ENCODE assay signal across 21 cellular contexts in genomic region chr9:9521033-9521779, GRCh38.
A peak's percentile ranks its signal among the peaks of the same experiment; 100 is the strongest.
DNase-seq lines count a peak whose midpoint lies in the region; ATAC-seq and TF ChIP-seq lines count a peak whose summit lies in the region.
"Had no signal": no experiment of that assay in that cellular context is flagged by ENCODE, and none has a peak within 500 bp of the region (broad histone marks: within the 10 kb centered on the region; RNA-seq: fewer than 3 reads in every experiment).

No MANE protein-coding gene starts in this region.

- no peak overlapping the region for H4K91ac ChIP-seq in H9 (ENCODE audit: insufficient read length, low read depth, low read length)
- H4K91ac ChIP-seq in trophoblast cell (ENCODE audit: low read depth, low read length): no peak overlapping the region

- intact Hi-C loops in naive thymus-derived CD4-positive, alpha-beta T cell (cut with micrococcal nuclease): no loop called here

- H3K79me1 ChIP-seq in H9 (ENCODE audit: insufficient read depth, low read depth, low read length, poor library complexity, severe bottlenecking): no peaks in the 10 kb centered on the region
- peaks cover 2% of the 10 kb centered on the region for H3K79me1 ChIP-seq in trophoblast cell (ENCODE audit: low read length)

- peak overlapping the region; percentile 45 for H2AFZ ChIP-seq in H9 (ENCODE audit: low read length)
- H2AFZ ChIP-seq in trophoblast cell (ENCODE audit: insufficient read depth, low read length, poor library complexity): no peak overlapping the region

- no peak overlapping the region for H3K4ac ChIP-seq in H9 (ENCODE audit: low read depth, low read length)
- no peak overlapping the region for H3K4ac ChIP-seq in trophoblast cell (ENCODE audit: low read depth, low read length)

- H3K27me3 ChIP-seq in H9 (ENCODE audit: insufficient read depth, low read length) (no peaks in the 10 kb centered on the region), trophoblast cell (ENCODE audit: insufficient read depth, low read length) (no peaks in the 10 kb centered on the region)
- H3K27me3 ChIP-seq in naive thymus-derived CD4-positive, alpha-beta T cell (ENCODE audit: control insufficient read depth in 2 of 2, insufficient read depth in 2 of 2, low read length in 2 of 2): no peaks in the 10 kb centered on the region

- H2BK5ac ChIP-seq in H9 (ENCODE audit: insufficient read length, low read length) (no peak overlapping the region), trophoblast cell (ENCODE audit: low read depth, low read length, poor library complexity) (no peak overlapping the region)

- H4K8ac ChIP-seq in H9 (replicated peaks; ENCODE audit: insufficient read length, low read depth, low read length) (no peak overlapping the region), trophoblast cell (ENCODE audit: low read depth, low read length) (no peak overlapping the region)

- H3K36me3 ChIP-seq in trophoblast cell (ENCODE audit: control insufficient read depth in 1 of 2, insufficient read depth in 2 of 2, low read length in 2 of 2): no peaks in the 10 kb centered on the region
- H3K36me3 ChIP-seq in naive thymus-derived CD4-positive, alpha-beta T cell (ENCODE audit: control insufficient read depth in 2 of 3, insufficient read depth in 3 of 3, low read length in 3 of 3): no peaks in the 10 kb centered on the region

- H3T11ph ChIP-seq in H9 (ENCODE audit: low read length): no peak overlapping the region

- H3K4me3 ChIP-seq in trophoblast cell (ENCODE audit: low read depth, low read length): no peak overlapping the region
- H3K4me3 ChIP-seq in naive thymus-derived CD4-positive, alpha-beta T cell (ENCODE audit: low read length): no peak overlapping the region
- H3K4me3 ChIP-seq: A549 had no signal

- POLR2A ChIA-PET in naive thymus-derived CD4-positive, alpha-beta T cell (lab: Charles Lee): no interaction called here

- CTCF ChIA-PET in naive thymus-derived CD4-positive, alpha-beta T cell (lab: Charles Lee): no interaction called here

- no peak overlapping the region for H3K4me2 ChIP-seq in H9 (ENCODE audit: insufficient read depth, insufficient read length, low read length)
- H3K4me2 ChIP-seq in trophoblast cell (ENCODE audit: low read length): peak overlapping the region; percentile 23
- H3K4me2 ChIP-seq: A549, KMS-11 had no signal

- H3K14ac ChIP-seq in H9 (ENCODE audit: insufficient read depth, low read length): no peak overlapping the region
- H3K14ac ChIP-seq in trophoblast cell (ENCODE audit: low read length): no peak overlapping the region

- H3K79me2 ChIP-seq in H9 (ENCODE audit: insufficient read depth, low read length) (no peaks in the 10 kb centered on the region), trophoblast cell (ENCODE audit: control insufficient read depth, insufficient read depth, low read length, poor library complexity) (no peaks in the 10 kb centered on the region)

- H3K27ac ChIP-seq in H9 (ENCODE audit: insufficient read length, low read depth, low read length): no peak overlapping the region
- H3K27ac ChIP-seq in trophoblast cell (ENCODE audit: low read depth, low read length): peak overlapping the region; percentile 44
- no peak overlapping the region for H3K27ac ChIP-seq in naive thymus-derived CD4-positive, alpha-beta T cell (ENCODE audit: low read depth, low read length)
- H3K27ac ChIP-seq: A549, KMS-11 had no signal

- no peaks in the 10 kb centered on the region; a peak in 1 of 7 replicates for H3K36me3 Mint-ChIP-seq in H9 (ENCODE audit: insufficient read depth in 1 of 3, low read depth in 3 of 3)
- no peaks in the 10 kb centered on the region for H3K36me3 Mint-ChIP-seq in naive thymus-derived CD4-positive, alpha-beta T cell
- H3K36me3 Mint-ChIP-seq: CD14-positive monocyte had no signal

- H2AK5ac ChIP-seq in H9 (ENCODE audit: insufficient read length, low read length) (no peak overlapping the region), trophoblast cell (ENCODE audit: low read length) (no peak overlapping the region)

- no peak overlapping the region for H3K4me3 Mint-ChIP-seq in H9
- H3K4me3 Mint-ChIP-seq in naive thymus-derived CD4-positive, alpha-beta T cell: no peak overlapping the region
- H3K4me3 Mint-ChIP-seq: B cell, CD14-positive monocyte had no signal

- H3K27me3 Mint-ChIP-seq in H9 (ENCODE audit: low read depth): no peaks in the 10 kb centered on the region
- no peaks in the 10 kb centered on the region for H3K27me3 Mint-ChIP-seq in naive thymus-derived CD4-positive, alpha-beta T cell
- H3K27me3 Mint-ChIP-seq: B cell had no signal

- peak overlapping the region; percentile 89 to 96 (median 93) for H3K27ac Mint-ChIP-seq in H9
- no peak overlapping the region for H3K27ac Mint-ChIP-seq in naive thymus-derived CD4-positive, alpha-beta T cell
- H3K27ac Mint-ChIP-seq: B cell, CD14-positive monocyte had no signal

- H3K9me3 ChIP-seq in H9 (ENCODE audit: control insufficient read depth, low read depth, low read length) (no peaks in the 10 kb centered on the region), trophoblast cell (ENCODE audit: insufficient read depth, low read depth, low read length) (no peaks in the 10 kb centered on the region)
- no peaks in the 10 kb centered on the region for H3K9me3 ChIP-seq in naive thymus-derived CD4-positive, alpha-beta T cell (ENCODE audit: control insufficient read depth in 2 of 3, low read length in 3 of 3)
- H3K9me3 ChIP-seq: A549 had no signal

- no peak overlapping the region for H2BK20ac ChIP-seq in H9 (ENCODE audit: low read depth, low read length, poor library complexity, severe bottlenecking)

- H2BK12ac ChIP-seq in H9 (ENCODE audit: insufficient read length, low read depth, low read length) (no peak overlapping the region), trophoblast cell (ENCODE audit: low read length) (no peak overlapping the region)

- H3K18ac ChIP-seq in H9 (ENCODE audit: insufficient read length, low read depth, low read length) (no peak overlapping the region), trophoblast cell (ENCODE audit: low read length) (no peak overlapping the region)

- DNase-seq in H9 (no peak), OCI-M1 (lab: John Stamatoyannopoulos, UW) (peak; percentile 80), kidney tubule cell (ENCODE audit: low spot score) (peak; percentile 33), trophoblast cell (no peak), DMS53 (lab: John Stamatoyannopoulos, UW) (no peak)
- DNase-seq in stimulated activated naive CD4-positive, alpha-beta T cell (lab: John Stamatoyannopoulos, UW): no peak
- no peak for DNase-seq in naive thymus-derived CD4-positive, alpha-beta T cell
- DNase-seq: IMR-90, NCI-H1092 treated with DMSO at 0.1 percent for 48 hours, NCI-H146, NCI-H2029 treated with DMSO at 0.1 percent for 48 hours, NCI-H2171 treated with DMSO at 0.1 percent for 48 hours, NCI-H524 treated with DMSO at 0.1 percent for 48 hours, PC-3, Right ventricle myocardium superior had no signal

- H3K9ac ChIP-seq in H9 (ENCODE audit: extremely low read depth, insufficient read length, low read length) (no peak overlapping the region), trophoblast cell (ENCODE audit: low read length) (no peak overlapping the region)
- H3K9ac ChIP-seq: KMS-11 had no signal

- no peak overlapping the region for H4K5ac ChIP-seq in H9 (ENCODE audit: insufficient read length, low read depth, low read length)

- H3K9me3 Mint-ChIP-seq in H9: peaks cover 3% of the 10 kb centered on the region in 2 experiments; a peak in 2 of 5 replicates
- peaks cover 0 to 4% (median 0%) of the 10 kb centered on the region in 11 donors for H3K9me3 Mint-ChIP-seq in naive thymus-derived CD4-positive, alpha-beta T cell

- H3K4me1 ChIP-seq in H9 (ENCODE audit: insufficient read depth, low read length) (peaks cover 5% of the 10 kb centered on the region; the same call in 1 of the 2 replicates), trophoblast cell (ENCODE audit: control insufficient read depth in 1 of 2, insufficient read depth in 2 of 2, low read length in 2 of 2) (peaks cover 3 to 8% of the 10 kb centered on the region in 2 experiments)
- no peaks in the 10 kb centered on the region for H3K4me1 ChIP-seq in naive thymus-derived CD4-positive, alpha-beta T cell (ENCODE audit: control insufficient read depth in 2 of 2, insufficient read depth in 2 of 2, low read length in 2 of 2)
- H3K4me1 ChIP-seq: A549 had no signal

- no peak overlapping the region for H2BK120ac ChIP-seq in H9 (ENCODE audit: low read depth, low read length, poor library complexity, severe bottlenecking)
- H2BK120ac ChIP-seq in trophoblast cell (ENCODE audit: insufficient read depth, low read length, poor library complexity): no peak overlapping the region

- no peak for ATAC-seq in HG03460 (IDR thresholded peaks at IDR 0.05; ENCODE audit: unreplicated experiment)
- no peak for ATAC-seq in naive thymus-derived CD4-positive, alpha-beta T cell
- ATAC-seq: A549, HCT116, PC-3 had no signal

- H3K56ac ChIP-seq in H9 (ENCODE audit: insufficient read length, low read depth, low read length): no peak overlapping the region

- H3K23ac ChIP-seq in H9 (ENCODE audit: insufficient read length, low read depth, low read length) (no peak overlapping the region), trophoblast cell (ENCODE audit: low read length) (no peak overlapping the region)

- no peaks in the 10 kb centered on the region for H3K23me2 ChIP-seq in H9 (ENCODE audit: insufficient read length, low read depth, low read length, poor library complexity, severe bottlenecking)

- no peak overlapping the region for H4K12ac ChIP-seq in trophoblast cell (ENCODE audit: low read depth, low read length)

- no peak for TF ChIP-seq CTCF in H9 (conservative IDR thresholded peaks at IDR 0.05)

- peaks cover 33 to 46% of the 10 kb centered on the region in 2 experiments for H3K4me1 Mint-ChIP-seq in H9
- H3K4me1 Mint-ChIP-seq in naive thymus-derived CD4-positive, alpha-beta T cell: no peaks in the 10 kb centered on the region
- H3K4me1 Mint-ChIP-seq: B cell, CD14-positive monocyte had no signal

- no CpG with 5 or more reads among the region's 5 CpGs for WGBS in H9 (ENCODE audit: extremely low coverage, insufficient read length, low lambda C conversion rate)
- no CpG with 5 or more reads among the region's 5 CpGs for WGBS in trophoblast cell (ENCODE audit: extremely low coverage, insufficient coverage, insufficient read length)

- H4K20me1 ChIP-seq in H9 (ENCODE audit: control insufficient read depth, insufficient read depth, insufficient read length): no peaks in the 10 kb centered on the region

- no peak overlapping the region for H2BK15ac ChIP-seq in H9 (ENCODE audit: low read depth, low read length)

Comparison
In these comparisons a context has a peak if more than half of its experiments do, and no peak if none do; other contexts are left out.
1. DNase-seq: peak in OCI-M1 (single experiment) and kidney tubule cell (single experiment); none in H9 (single experiment), trophoblast cell (0 of 2), stimulated activated naive CD4-positive, alpha-beta T cell (0 of 6), DMS53 (single experiment) and naive thymus-derived CD4-positive, alpha-beta T cell (0 of 9).
2. H3K27ac Mint-ChIP-seq: peak in H9 (3 of 3); none in naive thymus-derived CD4-positive, alpha-beta T cell (0 of 9).